Comparison of ENCODE assay signal across 13 cellular contexts in the genomic region with DNA sequence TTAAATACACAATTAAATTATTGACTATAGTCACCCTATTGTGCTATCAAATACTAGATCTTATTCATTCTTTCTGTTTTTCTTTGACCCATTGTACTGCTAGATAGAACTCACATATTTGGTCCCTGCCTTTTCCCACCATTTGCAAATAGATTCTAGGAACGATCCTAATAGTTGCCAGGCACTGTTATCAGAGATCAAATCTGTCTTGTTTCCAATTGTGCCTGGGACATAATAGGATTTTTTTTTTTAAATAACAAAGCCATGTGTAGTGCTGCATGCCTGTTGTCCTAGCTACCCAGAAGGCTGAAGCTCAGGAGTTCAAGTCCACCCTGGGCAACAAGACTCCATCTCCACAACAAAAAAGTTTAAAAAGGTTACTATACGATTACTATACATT.
DNase-seq lines count a peak whose midpoint lies in the region; ATAC-seq lines count a peak whose summit lies in the region.
"Had no signal": no experiment of that assay in that cellular context is flagged by ENCODE, and none has a peak within 500 bp of the region (broad histone marks: within the 10 kb centered on the region; RNA-seq: fewer than 3 reads in every experiment).

No MANE protein-coding gene starts in this region.

- H3K36me3 Mint-ChIP-seq in activated naive CD8-positive, alpha-beta T cell = peaks cover 10% of the 10 kb centered on the region
- H3K36me3 Mint-ChIP-seq in activated naive CD8-positive, alpha-beta T cell treated with anti-CD3 and anti-CD28 coated beads, Interleukin-2, amount 50 U/mL, for 24 hours (ENCODE audit: low read depth) = peaks cover 17% of the 10 kb centered on the region
- peaks cover 3% of the 10 kb centered on the region for H3K36me3 Mint-ChIP-seq in T-helper 17 cell (ENCODE audit: low read depth)
- H3K36me3 Mint-ChIP-seq in activated CD4-positive, alpha-beta memory T cell treated with anti-CD3 and anti-CD28 coated beads for 36 hours = peaks cover 7% of the 10 kb centered on the region

- no peaks in the 10 kb centered on the region for H3K36me3 ChIP-seq in H7 (replicated peaks; ENCODE audit: control insufficient read depth, insufficient read depth, low read length)
- H3K36me3 ChIP-seq: BLaER1 had no signal

- H3K27me3 ChIP-seq in layer of hippocampus (ENCODE audit: control insufficient read depth, insufficient read depth, low read length) (no peaks in the 10 kb centered on the region), H7 (ENCODE audit: control insufficient read depth, insufficient read depth, low read length) (no peaks in the 10 kb centered on the region)
- H3K27me3 ChIP-seq: BLaER1 had no signal

- no peak for DNase-seq in activated naive CD8-positive, alpha-beta T cell treated with anti-CD3 and anti-CD28 coated beads, Interleukin-2, amount 50 U/mL, for 24 hours
- DNase-seq in T-helper 17 cell (no peak), NAMALWA (ENCODE audit: low spot score) (no peak), H7 (no peak)
- DNase-seq in stimulated activated naive CD8-positive, alpha-beta T cell treated with anti-CD3 and anti-CD28 coated beads, Interleukin-15, amount 100 ng/mL, for 72 hours = no peak
- no peak for DNase-seq in activated CD4-positive, alpha-beta memory T cell treated with anti-CD3 and anti-CD28 coated beads for 36 hours
- DNase-seq: DMS79 had no signal

- intact Hi-C loops in activated CD4-positive, alpha-beta memory T cell treated with anti-CD3 and anti-CD28 coated beads for 36 hours (cut with micrococcal nuclease) = no loop called here

- H3K4me1 Mint-ChIP-seq in activated naive CD8-positive, alpha-beta T cell (ENCODE audit: low read depth) = peaks cover 30% of the 10 kb centered on the region
- H3K4me1 Mint-ChIP-seq in activated naive CD8-positive, alpha-beta T cell treated with anti-CD3 and anti-CD28 coated beads, Interleukin-2, amount 50 U/mL, for 24 hours = peaks cover 33% of the 10 kb centered on the region
- peaks cover 29% of the 10 kb centered on the region for H3K4me1 Mint-ChIP-seq in T-helper 17 cell
- H3K4me1 Mint-ChIP-seq in stimulated activated naive CD8-positive, alpha-beta T cell treated with anti-CD3 and anti-CD28 coated beads, Interleukin-15, amount 100 ng/mL, for 72 hours = peaks cover 14% of the 10 kb centered on the region
- H3K4me1 Mint-ChIP-seq in activated CD4-positive, alpha-beta memory T cell treated with anti-CD3 and anti-CD28 coated beads for 36 hours (ENCODE audit: low read depth) = peaks cover 14% of the 10 kb centered on the region

- peak overlapping the region; percentile 24 for H3K27ac ChIP-seq in layer of hippocampus (ENCODE audit: low read depth, low read length)
- H3K27ac ChIP-seq: 22Rv1, HL-60 had no signal

- H3K4me3 ChIP-seq in H7 (ENCODE audit: insufficient read depth, low read depth, low read length) = no peak overlapping the region
- H3K4me3 ChIP-seq: BLaER1, GM12878 had no signal

- CTCF ChIA-PET in activated CD4-positive, alpha-beta memory T cell treated with anti-CD3 and anti-CD28 coated beads for 36 hours (lab: Charles Lee) = interaction anchor here (0.6 to 1.2 kb wide), 3 partner anchors 9 to 151 kb away, joined by 3 to 5 read pairs (median 3); no protein-coding TSS in a partner anchor

- POLR2A ChIA-PET in activated CD4-positive, alpha-beta memory T cell treated with anti-CD3 and anti-CD28 coated beads for 36 hours (lab: Charles Lee) = no interaction called here

- no peaks in the 10 kb centered on the region for H3K27me3 Mint-ChIP-seq in activated naive CD8-positive, alpha-beta T cell
- H3K27me3 Mint-ChIP-seq in activated naive CD8-positive, alpha-beta T cell treated with anti-CD3 and anti-CD28 coated beads, Interleukin-2, amount 50 U/mL, for 24 hours = no peaks in the 10 kb centered on the region
- H3K27me3 Mint-ChIP-seq in T-helper 17 cell = no peaks in the 10 kb centered on the region
- H3K27me3 Mint-ChIP-seq in stimulated activated naive CD8-positive, alpha-beta T cell treated with anti-CD3 and anti-CD28 coated beads, Interleukin-15, amount 100 ng/mL, for 72 hours = no peaks in the 10 kb centered on the region
- no peaks in the 10 kb centered on the region for H3K27me3 Mint-ChIP-seq in activated CD4-positive, alpha-beta memory T cell treated with anti-CD3 and anti-CD28 coated beads for 36 hours

- H3K4me3 Mint-ChIP-seq in activated naive CD8-positive, alpha-beta T cell = no peak overlapping the region
- no peak overlapping the region for H3K4me3 Mint-ChIP-seq in activated naive CD8-positive, alpha-beta T cell treated with anti-CD3 and anti-CD28 coated beads, Interleukin-2, amount 50 U/mL, for 24 hours
- no peak overlapping the region for H3K4me3 Mint-ChIP-seq in T-helper 17 cell
- no peak overlapping the region for H3K4me3 Mint-ChIP-seq in stimulated activated naive CD8-positive, alpha-beta T cell treated with anti-CD3 and anti-CD28 coated beads, Interleukin-15, amount 100 ng/mL, for 72 hours
- H3K4me3 Mint-ChIP-seq in activated CD4-positive, alpha-beta memory T cell treated with anti-CD3 and anti-CD28 coated beads for 36 hours = no peak overlapping the region

- peak overlapping the region; percentile 4 for H3K27ac Mint-ChIP-seq in activated naive CD8-positive, alpha-beta T cell
- H3K27ac Mint-ChIP-seq in activated naive CD8-positive, alpha-beta T cell treated with anti-CD3 and anti-CD28 coated beads, Interleukin-2, amount 50 U/mL, for 24 hours = no peak overlapping the region
- peak overlapping the region; percentile 37 for H3K27ac Mint-ChIP-seq in T-helper 17 cell
- no peak overlapping the region for H3K27ac Mint-ChIP-seq in stimulated activated naive CD8-positive, alpha-beta T cell treated with anti-CD3 and anti-CD28 coated beads, Interleukin-15, amount 100 ng/mL, for 72 hours
- H3K27ac Mint-ChIP-seq in activated CD4-positive, alpha-beta memory T cell treated with anti-CD3 and anti-CD28 coated beads for 36 hours = no peak overlapping the region

- H3K9me3 Mint-ChIP-seq in activated naive CD8-positive, alpha-beta T cell (ENCODE audit: low read depth) = no peaks in the 10 kb centered on the region
- H3K9me3 Mint-ChIP-seq in activated naive CD8-positive, alpha-beta T cell treated with anti-CD3 and anti-CD28 coated beads, Interleukin-2, amount 50 U/mL, for 24 hours = no peaks in the 10 kb centered on the region
- no peaks in the 10 kb centered on the region for H3K9me3 Mint-ChIP-seq in stimulated activated naive CD8-positive, alpha-beta T cell treated with anti-CD3 and anti-CD28 coated beads, Interleukin-15, amount 100 ng/mL, for 72 hours
- no peaks in the 10 kb centered on the region for H3K9me3 Mint-ChIP-seq in activated CD4-positive, alpha-beta memory T cell treated with anti-CD3 and anti-CD28 coated beads for 36 hours

- no peak for ATAC-seq in activated naive CD8-positive, alpha-beta T cell treated with anti-CD3 and anti-CD28 coated beads, Interleukin-2, amount 50 U/mL, for 24 hours
- no peak for ATAC-seq in T-helper 17 cell
- no peak for ATAC-seq in stimulated activated naive CD8-positive, alpha-beta T cell treated with anti-CD3 and anti-CD28 coated beads, Interleukin-15, amount 100 ng/mL, for 72 hours
- ATAC-seq: GM12878 had no signal

- H3K9me3 ChIP-seq in T-helper 17 cell (ENCODE audit: control insufficient read depth, low read length, poor library complexity, severe bottlenecking) = no peaks in the 10 kb centered on the region
- H3K9me3 ChIP-seq: BLaER1 had no signal

Comparison
In these comparisons a context has a peak if more than half of its experiments do, and no peak if none do; other contexts are left out.
1. H3K27ac Mint-ChIP-seq: peak in activated naive CD8-positive, alpha-beta T cell (single experiment) and T-helper 17 cell (single experiment); none in activated naive CD8-positive, alpha-beta T cell treated with anti-CD3 and anti-CD28 coated beads, Interleukin-2, amount 50 U/mL, for 24 hours (single experiment), stimulated activated naive CD8-positive, alpha-beta T cell treated with anti-CD3 and anti-CD28 coated beads, Interleukin-15, amount 100 ng/mL, for 72 hours (0 of 2) and activated CD4-positive, alpha-beta memory T cell treated with anti-CD3 and anti-CD28 coated beads for 36 hours (single experiment).